In the genomic region with DNA sequence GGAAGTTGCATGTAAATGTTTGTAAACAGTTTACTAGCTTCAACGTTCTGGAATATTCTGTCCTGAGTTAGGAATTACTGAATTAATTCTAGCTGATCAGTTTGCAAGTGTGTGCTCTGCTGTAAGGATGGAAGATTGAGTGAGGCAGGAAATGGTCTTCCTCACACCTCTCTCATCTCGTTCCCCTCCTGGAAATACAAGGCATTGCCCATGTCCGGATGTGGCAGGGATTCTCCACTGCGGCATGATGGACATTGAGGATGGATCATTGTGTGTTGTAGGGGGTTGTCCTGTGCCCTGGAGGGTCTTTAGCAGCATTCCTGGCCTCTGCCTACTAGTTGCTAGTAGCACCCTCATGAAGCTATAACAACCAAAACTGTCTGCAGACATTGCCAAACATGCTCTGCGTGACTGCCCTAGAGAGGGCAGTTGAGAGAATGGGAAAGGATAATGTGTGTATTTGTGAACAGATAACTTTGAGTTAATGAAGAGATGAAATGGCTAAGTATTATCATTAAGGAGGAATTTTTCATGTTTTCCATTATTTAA, we compare ENCODE assay signal across 10 cellular contexts. TPM values are rescaled to one million over a fixed set of nuclear protein-coding genes. Genes with fewer than 3 reads are reported as not detected.
DNase-seq lines count a peak whose midpoint lies in the region; ATAC-seq and TF ChIP-seq lines count a peak whose summit lies in the region.
"Had no signal": no experiment of that assay in that cellular context is flagged by ENCODE, and none has a peak within 500 bp of the region (broad histone marks: within the 10 kb centered on the region; RNA-seq: fewer than 3 reads in every experiment).

No MANE protein-coding gene starts in this region.

- WGBS in right cardiac atrium: 42% methylated on average over 5 of the region's 5 CpGs

- peak; percentile 11 for DNase-seq in H4 (ENCODE audit: low spot score)
- DNase-seq in activated CD8-positive, alpha-beta T cell treated with anti-CD3 and anti-CD28 coated beads for 36 hours: no peak
- no peak for DNase-seq in right cardiac atrium
- no peak for DNase-seq in stimulated activated naive CD8-positive, alpha-beta T cell treated with anti-CD3 and anti-CD28 coated beads, Interleukin-15, Interleukin-2, amounts not matched to agents 100 U/mL and 50 U/mL, for 24 hours
- DNase-seq in NAMALWA (ENCODE audit: low spot score): no peak
- DNase-seq in NCI-H2081 (lab: John Stamatoyannopoulos, UW): no peak
- no peak for DNase-seq in NCI-H1930 (lab: John Stamatoyannopoulos, UW)
- DNase-seq: Karpas-422 had no signal

- H3K9me3 ChIP-seq in right cardiac atrium (ENCODE audit: control insufficient read depth, low read length): no peaks in the 10 kb centered on the region
- H3K9me3 ChIP-seq: body of pancreas had no signal

- peaks cover 2% of the 10 kb centered on the region for H3K9me3 Mint-ChIP-seq in activated CD8-positive, alpha-beta T cell treated with anti-CD3 and anti-CD28 coated beads for 36 hours

- no peaks in the 10 kb centered on the region for H3K27me3 Mint-ChIP-seq in activated CD8-positive, alpha-beta T cell treated with anti-CD3 and anti-CD28 coated beads for 36 hours

- peak overlapping the region; percentile 93 for H3K27ac ChIP-seq in right cardiac atrium (ENCODE audit: low read length)

- H3K36me3 Mint-ChIP-seq in activated CD8-positive, alpha-beta T cell treated with anti-CD3 and anti-CD28 coated beads for 36 hours (ENCODE audit: low read depth): peaks cover 16% of the 10 kb centered on the region

- intact Hi-C loops in activated CD8-positive, alpha-beta T cell treated with anti-CD3 and anti-CD28 coated beads for 36 hours (cut with micrococcal nuclease): no loop called here
- intact Hi-C loops in right cardiac atrium (cut with DNase I): no loop called here

- peak overlapping the region; percentile 95 for H3K27ac Mint-ChIP-seq in activated CD8-positive, alpha-beta T cell treated with anti-CD3 and anti-CD28 coated beads for 36 hours

- H3K4me3 ChIP-seq in right cardiac atrium (ENCODE audit: low read length): no peak overlapping the region
- H3K4me3 ChIP-seq: body of pancreas had no signal

- CTCF ChIA-PET in activated CD8-positive, alpha-beta T cell treated with anti-CD3 and anti-CD28 coated beads for 36 hours (lab: Charles Lee): no interaction called here

- no peaks in the 10 kb centered on the region for H3K27me3 ChIP-seq in right cardiac atrium (ENCODE audit: control insufficient read depth, insufficient read depth)
- H3K27me3 ChIP-seq: body of pancreas had no signal

- no peak for TF ChIP-seq CTCF in activated CD8-positive, alpha-beta T cell treated with anti-CD3 and anti-CD28 coated beads for 36 hours (IDR thresholded peaks at IDR 0.05)

- POLR2A ChIA-PET in activated CD8-positive, alpha-beta T cell treated with anti-CD3 and anti-CD28 coated beads for 36 hours (lab: Charles Lee): interaction anchor here (0.9 to 1.8 kb wide), 4 partner anchors 11 to 74 kb away, joined by 3 to 6 read pairs (median 5); a partner anchor contains a TSS

- ATAC-seq in activated CD8-positive, alpha-beta T cell treated with anti-CD3 and anti-CD28 coated beads for 36 hours: peak; percentile 45
- peak; percentile 11 to 19 for ATAC-seq in right cardiac atrium
- peak; percentile 29 for ATAC-seq in stimulated activated naive CD8-positive, alpha-beta T cell treated with anti-CD3 and anti-CD28 coated beads, Interleukin-15, Interleukin-2, amounts not matched to agents 100 U/mL and 50 U/mL, for 24 hours
- no peak for ATAC-seq in GM19467 (IDR thresholded peaks at IDR 0.05; ENCODE audit: unreplicated experiment)
- ATAC-seq: body of pancreas had no signal

- H3K4me3 Mint-ChIP-seq in activated CD8-positive, alpha-beta T cell treated with anti-CD3 and anti-CD28 coated beads for 36 hours: peak overlapping the region; percentile 53

- peaks cover 4% of the 10 kb centered on the region for H3K4me1 ChIP-seq in right cardiac atrium (ENCODE audit: control insufficient read depth, insufficient read depth, low read length)
- H3K4me1 ChIP-seq: body of pancreas had no signal

- H3K4me1 Mint-ChIP-seq in activated CD8-positive, alpha-beta T cell treated with anti-CD3 and anti-CD28 coated beads for 36 hours (ENCODE audit: low read depth): peaks cover 61% of the 10 kb centered on the region

RNA-seq across cellular contexts. Expression of a gene that starts 12.6 kb away (rescaled TPM):
- total RNA-seq in H4 (2014; rRNA removed; shearing (Covaris generic)): 4.5 and 6.0 TPM in 2 replicates
- total RNA-seq in activated CD8-positive, alpha-beta T cell treated with anti-CD3 and anti-CD28 coated beads for 36 hours: 10 to 100 TPM; 14.1 to 14.4 TPM
- 1 to 10 TPM; 4.5 to 7.5 (median 6.6) TPM for total RNA-seq in right cardiac atrium
- 2.1 TPM for polyA plus RNA-seq in right cardiac atrium

RNA-seq across cellular contexts. Expression of a gene that starts 39.6 kb away (rescaled TPM):
- 4.0 TPM in 1 of 2 replicates, not detected in the other for total RNA-seq in H4 (2014; rRNA removed; shearing (Covaris generic))
- 10 to 100 TPM; 11.6 to 14.7 TPM for total RNA-seq in activated CD8-positive, alpha-beta T cell treated with anti-CD3 and anti-CD28 coated beads for 36 hours
- total RNA-seq in right cardiac atrium: 1 to 10 TPM; 6.8 to 9.1 (median 8.3) TPM
- polyA plus RNA-seq in right cardiac atrium: 13.6 TPM
